ENCODE assay signal across 8 cellular contexts in genomic region chr15:65189102-65189740, GRCh38. TPM values are rescaled to one million over a fixed set of nuclear protein-coding genes. Genes with fewer than 3 reads are reported as not detected.
DNase-seq lines count a peak whose midpoint lies in the region; ATAC-seq, FAIRE-seq and TF ChIP-seq lines count a peak whose summit lies in the region.
"Had no signal": no experiment of that assay in that cellular context is flagged by ENCODE, and none has a peak within 500 bp of the region (broad histone marks: within the 10 kb centered on the region; RNA-seq: fewer than 3 reads in every experiment).

No MANE protein-coding gene starts in this region.

- no peak overlapping the region for H3K27ac ChIP-seq in endodermal cell (ENCODE audit: low read depth, low read length)
- no peak overlapping the region for H3K27ac ChIP-seq in parathyroid adenoma

- 0 to 21% methylated on average over 2 to 3 of the region's 3 CpGs for WGBS in endodermal cell (ENCODE audit: insufficient coverage in 1 of 2, insufficient read length in 1 of 2), 2 experiments

- no peak for ATAC-seq in GM21786 (IDR thresholded peaks at IDR 0.05; ENCODE audit: unreplicated experiment)

- no peak overlapping the region for H2AFZ ChIP-seq in parathyroid adenoma

- DNase-seq in EL (peak; percentile 62), HuH-7.5 (ENCODE audit: low spot score) (peak; percentile 45), RCC 7860 (ENCODE audit: low spot score) (peak; percentile 38), endodermal cell (peak; percentile 78)
- DNase-seq in effector CD4-positive, alpha-beta T cell, result no peak

- no peak overlapping the region for H3K9ac ChIP-seq in endodermal cell (ENCODE audit: extremely low read depth, low read length, poor library complexity, severe bottlenecking)
- H3K9ac ChIP-seq in parathyroid adenoma, result no peak overlapping the region

- H3K4me3 ChIP-seq in endodermal cell (ENCODE audit: low read length) (no peak overlapping the region), parathyroid adenoma (ENCODE audit: low read depth, low read length) (no peak overlapping the region)

- H3K9me3 ChIP-seq in endodermal cell (ENCODE audit: control insufficient read depth, low read length), result no peaks in the 10 kb centered on the region
- H3K9me3 ChIP-seq in parathyroid adenoma (ENCODE audit: control insufficient read depth, low read length), result no peaks in the 10 kb centered on the region

- no peaks in the 10 kb centered on the region for H3K36me3 Mint-ChIP-seq in endodermal cell (ENCODE audit: low read depth)

- no peaks in the 10 kb centered on the region for H3K27me3 Mint-ChIP-seq in endodermal cell (ENCODE audit: insufficient read depth)

- TF ChIP-seq CTCF in endodermal cell (conservative IDR thresholded peaks at IDR 0.05) (peak; percentile 92), parathyroid adenoma (IDR thresholded peaks at IDR 0.05) (peak; percentile 42)

- no peaks in the 10 kb centered on the region for H3K9me3 Mint-ChIP-seq in endodermal cell

- H3K4me3 Mint-ChIP-seq in endodermal cell, result no peak overlapping the region

- no peak overlapping the region for H3K4me2 ChIP-seq in parathyroid adenoma (ENCODE audit: low read length)

- H3K4me1 Mint-ChIP-seq in endodermal cell, result peaks cover 7% of the 10 kb centered on the region

- no peak for FAIRE-seq in RCC 7860 (lab: Jason Lieb, UNC)

- H3K4me1 ChIP-seq in endodermal cell (ENCODE audit: control insufficient read depth, insufficient read depth, low read length), result no peaks in the 10 kb centered on the region
- no peaks in the 10 kb centered on the region for H3K4me1 ChIP-seq in parathyroid adenoma

- H3K27me3 ChIP-seq in endodermal cell (ENCODE audit: control insufficient read depth, insufficient read depth, low read length, poor library complexity, severe bottlenecking), result no peaks in the 10 kb centered on the region
- no peaks in the 10 kb centered on the region for H3K27me3 ChIP-seq in parathyroid adenoma (ENCODE audit: control insufficient read depth, insufficient read depth, low read length)

- H3K27ac Mint-ChIP-seq in endodermal cell, result no peak overlapping the region

- H3K79me2 ChIP-seq in parathyroid adenoma, result no peaks in the 10 kb centered on the region

- H3K36me3 ChIP-seq in endodermal cell (ENCODE audit: control insufficient read depth, insufficient read depth, low read length), result no peaks in the 10 kb centered on the region
- no peaks in the 10 kb centered on the region for H3K36me3 ChIP-seq in parathyroid adenoma (ENCODE audit: control insufficient read depth, insufficient read depth, low read length)

RNA-seq across cellular contexts. Expression of gene CLPX, which starts 4.1 kb away (rescaled TPM):
- total RNA-seq in endodermal cell, result 10 to 100 TPM; 60.5 to 62.7 TPM
- polyA plus RNA-seq in endodermal cell (2013, experiment 1 of 2), result 34.6 TPM
- polyA plus RNA-seq in endodermal cell (2013, experiment 2 of 2), result 37.6 TPM

RNA-seq across cellular contexts. Expression of gene CILP, which starts 22.1 kb away (rescaled TPM):
- under 1 TPM in 1 of 2 donors, not detected in 1; 0.07 TPM for total RNA-seq in endodermal cell
- 0.07 TPM for polyA plus RNA-seq in endodermal cell (2013, experiment 1 of 2)
- 0.08 TPM for polyA plus RNA-seq in endodermal cell (2013, experiment 2 of 2)
- total RNA-seq: pulmonary artery endothelial cell had no signal

RNA-seq across cellular contexts. Expression of gene PDCD7, which starts 55.6 kb away (rescaled TPM):
- total RNA-seq in endodermal cell, result 10 to 100 TPM; 25.4 to 33.1 TPM
- 25.7 TPM for polyA plus RNA-seq in endodermal cell (2013, experiment 1 of 2)
- 20.7 TPM for polyA plus RNA-seq in endodermal cell (2013, experiment 2 of 2)
